In genomic region chr19:52942371-52943133, GRCh38 we compare ENCODE assay signal across 8 cellular contexts. TPM values are rescaled to one million over a fixed set of nuclear protein-coding genes. Genes with fewer than 3 reads are reported as not detected.
DNase-seq lines count a peak whose midpoint lies in the region; ATAC-seq and TF ChIP-seq lines count a peak whose summit lies in the region.

No MANE protein-coding gene starts in this region.

- peak; percentile 97 to 98 for ATAC-seq in right cardiac atrium

- peak in 1 of 4 experiments; percentile 7 for TF ChIP-seq CTCF in uterus (IDR thresholded peaks at IDR 0.05)

- H3K9me3 ChIP-seq in MG63 (peaks cover 6% of the 10 kb centered on the region; the same call in 1 of the 2 replicates), right cardiac atrium (ENCODE audit: control insufficient read depth, low read length) (peaks cover 2% of the 10 kb centered on the region), uterus (no peaks in the 10 kb centered on the region)

- TF ChIP-seq POLR2A in uterus (IDR thresholded peaks at IDR 0.05), result peak; percentile 23 to 83

- H3K27me3 ChIP-seq in H7 (ENCODE audit: control insufficient read depth, insufficient read depth, low read length) (no peaks in the 10 kb centered on the region), MG63 (no peaks in the 10 kb centered on the region), right cardiac atrium (ENCODE audit: control insufficient read depth, insufficient read depth) (no peaks in the 10 kb centered on the region), uterus (no peaks in the 10 kb centered on the region)

- intact Hi-C loops in right cardiac atrium (cut with DNase I), result no loop called here
- intact Hi-C loops in uterus (cut with DNase I; ENCODE audit: low total_unique reads), result no loop called here

- H3K27ac ChIP-seq in right cardiac atrium (ENCODE audit: low read length), result peak overlapping the region; percentile 70
- H3K27ac ChIP-seq in uterus, result peak overlapping the region; percentile 82 to 86

- DNase-seq in GDM1 (lab: John Stamatoyannopoulos, UW), result peak; percentile 90
- peak; percentile 88 for DNase-seq in H7
- peak; percentile 82 for DNase-seq in MG63
- DNase-seq in T-helper 1 cell, result peak; percentile 91 to 93 (median 91)
- peak in 55 of 56 donors; percentile 2 to 90 (median 66) for DNase-seq in amygdala (lab: John Stamatoyannopoulos, UW)
- DNase-seq in right cardiac atrium, result peak; percentile 93 to 98 (median 97)
- DNase-seq in putamen (ENCODE audit: low spot score), result peak; percentile 68
- DNase-seq in uterus, result peak; percentile 94 to 98

- H3K4me3 ChIP-seq in H7 (ENCODE audit: insufficient read depth, low read depth, low read length), result peak overlapping the region; percentile 81
- H3K4me3 ChIP-seq in MG63, result peak overlapping the region; percentile 79
- peak overlapping the region; percentile 88 for H3K4me3 ChIP-seq in right cardiac atrium (ENCODE audit: low read length)
- H3K4me3 ChIP-seq in uterus, result peak overlapping the region; percentile 66 to 91

- H3K4me1 ChIP-seq in right cardiac atrium (ENCODE audit: control insufficient read depth, insufficient read depth, low read length), result no peaks in the 10 kb centered on the region
- no peaks in the 10 kb centered on the region for H3K4me1 ChIP-seq in uterus

- no peaks in the 10 kb centered on the region for H3K36me3 ChIP-seq in H7 (replicated peaks; ENCODE audit: control insufficient read depth, insufficient read depth, low read length)
- no peaks in the 10 kb centered on the region for H3K36me3 ChIP-seq in MG63
- H3K36me3 ChIP-seq in uterus, result no peaks in the 10 kb centered on the region

- under 1% methylated on average over 43 of the region's 43 CpGs for WGBS in right cardiac atrium

RNA-seq across cellular contexts. Expression of gene ZNF888, which starts 19.3 kb away (rescaled TPM):
- total RNA-seq in H7 (2014; rRNA removed; shearing (Covaris generic)), result 4.6 and 5.7 TPM in 2 replicates
- 1.5 and 2.3 TPM in 2 replicates for total RNA-seq in MG63 (2014; rRNA removed; shearing (Covaris generic); ENCODE audit: low replicate concordance)
- total RNA-seq in right cardiac atrium (1 to 10 TPM; 1.7 to 1.9 (median 1.8) TPM), uterus (10 to 100 TPM in 1 of 4 donors, 1 to 10 TPM in 2, not detected in 1; 1.5 to 34.4 (median 6.1) TPM)
- polyA plus RNA-seq in right cardiac atrium, result 1.00 TPM

RNA-seq across cellular contexts. Expression of gene ZNF816, which starts 20.1 kb away (rescaled TPM):
- 14.8 and 22.2 TPM in 2 replicates for total RNA-seq in H7 (2014; rRNA removed; shearing (Covaris generic))
- total RNA-seq in MG63 (2014; rRNA removed; shearing (Covaris generic); ENCODE audit: low replicate concordance), result 0.63 and 3.3 TPM in 2 replicates
- total RNA-seq in right cardiac atrium (1 to 10 TPM; 4.1 to 8.3 (median 5.8) TPM), uterus (10 to 100 TPM in 2 of 4 donors, 1 to 10 TPM in 2; 3.1 to 25.4 (median 11.9) TPM)
- polyA plus RNA-seq in right cardiac atrium, result 3.0 TPM

RNA-seq across cellular contexts. Expression of gene ZNF320, which starts 45.1 kb away (rescaled TPM):
- 13.1 and 24.0 TPM in 2 replicates for total RNA-seq in H7 (2014; rRNA removed; shearing (Covaris generic))
- 1.6 TPM in 1 of 2 replicates, not detected in the other for total RNA-seq in MG63 (2014; rRNA removed; shearing (Covaris generic); ENCODE audit: low replicate concordance)
- 10 to 100 TPM in 1 of 4 donors, 1 to 10 TPM in 3; 7.9 to 13.3 (median 9.4) TPM for total RNA-seq in right cardiac atrium
- polyA plus RNA-seq in right cardiac atrium, result 6.6 TPM
- 10 to 100 TPM in 3 of 4 donors, 1 to 10 TPM in 1; 3.6 to 67.6 (median 15.2) TPM for total RNA-seq in uterus

Comparison
In these comparisons a context has a peak if more than half of its experiments do, and no peak if none do; other contexts are left out.
1. Peak in every context shown above with its lines: DNase-seq, ATAC-seq, H3K4me3 ChIP-seq and H3K27ac ChIP-seq.